In genomic region chr15:96916750-96917149, GRCh38 we compare ENCODE assay signal across 25 cellular contexts.
"Had no signal": no experiment of that assay in that cellular context is flagged by ENCODE, and none has a peak within 500 bp of the region (broad histone marks: within the 10 kb centered on the region; RNA-seq: fewer than 3 reads in every experiment).

No MANE protein-coding gene starts in this region.

- FAIRE-seq: small intestine, urothelium cell line had no signal

- H3K9ac ChIP-seq: neural progenitor cell, parathyroid adenoma had no signal

- H3K4me1 ChIP-seq: neural progenitor cell, parathyroid adenoma, psoas muscle, right lobe of liver, sigmoid colon, stomach, thyroid gland, tibial nerve, upper lobe of left lung, vagina had no signal

- ATAC-seq: psoas muscle; right cardiac atrium; right lobe of liver; stimulated activated effector memory CD8-positive, alpha-beta T cell treated with anti-CD3 and anti-CD28 coated beads, Interleukin-12 subunit alpha, Interleukin-12 subunit beta, amount 100 ng/mL, for 72 hours; stimulated activated naive B cell treated with anti-CD40 and anti-IgM and Interleukin-4, amounts not matched to agents 10 μg/mL and 1 μg/mL and 100 μg/mL, for 72 hours had no signal

- H3K36me3 ChIP-seq: ovary, right lobe of liver, sigmoid colon, stomach, thoracic aorta, thyroid gland, tibial nerve, upper lobe of left lung, vagina had no signal

- DNase-seq: occipital lobe; ovary; posterior cingulate gyrus; psoas muscle; right cardiac atrium; right lobe of liver; sigmoid colon; small intestine; stimulated activated CD4-positive, alpha-beta T cell treated with anti-CD3 and anti-CD28 coated beads, Interleukin-15, amount 100 ng/mL, for 24 hours; stimulated activated CD4-positive, alpha-beta T cell treated with anti-CD3 and anti-CD28 coated beads, Interleukin-2, amount 100 ng/mL, for 24 hours; stimulated activated CD4-positive, alpha-beta T cell treated with anti-CD3 and anti-CD28 coated beads, Interleukin-2, amount 100 ng/mL, for 48 hours; stimulated activated CD4-positive, alpha-beta T cell treated with anti-CD3 and anti-CD28 coated beads, Interleukin-4, amount 100 ng/mL, for 24 hours; stimulated activated naive B cell treated with anti-CD40 and anti-IgM and Interleukin-4, amounts not matched to agents 10 μg/mL and 1 μg/mL and 100 μg/mL, for 72 hours; stimulated activated naive CD4-positive, alpha-beta T cell treated with Interleukin-2 at 50 U/mL for 16 hours; stomach; thyroid gland; trophoblast cell; upper lobe of left lung had no signal

- H3K79me2 ChIP-seq: parathyroid adenoma had no signal

- H3K4me2 ChIP-seq: neural progenitor cell had no signal

- H2AFZ ChIP-seq: neural progenitor cell, parathyroid adenoma had no signal

- H3K4me3 ChIP-seq: neural progenitor cell, ovary, psoas muscle, right lobe of liver, sigmoid colon, stomach, thoracic aorta, thyroid gland, tibial nerve, upper lobe of left lung, vagina had no signal

- H3K9me3 ChIP-seq: ovary, thyroid gland, vagina had no signal

- H3K27ac ChIP-seq: neural progenitor cell, ovary, parathyroid adenoma, psoas muscle, right lobe of liver, sigmoid colon, stomach, thoracic aorta, thyroid gland, tibial nerve, upper lobe of left lung, vagina had no signal

- H3K27me3 ChIP-seq: neural progenitor cell, ovary, right lobe of liver, sigmoid colon, stomach, thyroid gland, tibial nerve, upper lobe of left lung, vagina had no signal
